11 cellular contexts compared by ENCODE assay signal in genomic region chr6:10696655-10697054, GRCh38. TPM values are rescaled to one million over a fixed set of nuclear protein-coding genes. Genes with fewer than 3 reads are reported as not detected.
A peak's percentile ranks its signal among the peaks of the same experiment; 100 is the strongest.
DNase-seq lines count a peak whose midpoint lies in the region; ATAC-seq and TF ChIP-seq lines count a peak whose summit lies in the region.
"Had no signal": no experiment of that assay in that cellular context is flagged by ENCODE, and none has a peak within 500 bp of the region (broad histone marks: within the 10 kb centered on the region; RNA-seq: fewer than 3 reads in every experiment).

No MANE protein-coding gene starts in this region.

- peak overlapping the region; percentile 98 for H3K4me3 Mint-ChIP-seq in CD8-positive, alpha-beta T cell
- H3K4me3 Mint-ChIP-seq in activated T-helper 17 cell treated with anti-CD3 and anti-CD28 coated beads, Interleukin-2, amount 50 U/mL, for 72 hours, result peak overlapping the region; percentile 90
- H3K4me3 Mint-ChIP-seq in nephron progenitor cell, result peak overlapping the region; percentile 91

- CTCF ChIA-PET in CD8-positive, alpha-beta T cell (lab: Charles Lee), result interaction anchor here (3.3 kb wide), 1 partner anchor 25 kb away, joined by 12 read pairs; no protein-coding TSS in a partner anchor

- peaks cover 53% of the 10 kb centered on the region for H3K4me1 Mint-ChIP-seq in CD8-positive, alpha-beta T cell (ENCODE audit: low read depth)
- H3K4me1 Mint-ChIP-seq in activated T-helper 17 cell treated with anti-CD3 and anti-CD28 coated beads, Interleukin-2, amount 50 U/mL, for 72 hours, result no peaks in the 10 kb centered on the region
- peaks cover 48% of the 10 kb centered on the region for H3K4me1 Mint-ChIP-seq in nephron progenitor cell

- ATAC-seq in CD8-positive, alpha-beta T cell, result no peak
- no peak for ATAC-seq in activated T-helper 17 cell treated with anti-CD3 and anti-CD28 coated beads, Interleukin-2, amount 50 U/mL, for 72 hours (replicated peaks)

- no peaks in the 10 kb centered on the region for H3K36me3 ChIP-seq in CD8-positive, alpha-beta T cell (ENCODE audit: insufficient read depth, low read length)

- no peaks in the 10 kb centered on the region for H3K9me3 Mint-ChIP-seq in CD8-positive, alpha-beta T cell
- H3K9me3 Mint-ChIP-seq in activated T-helper 17 cell treated with anti-CD3 and anti-CD28 coated beads, Interleukin-2, amount 50 U/mL, for 72 hours, result no peaks in the 10 kb centered on the region
- no peaks in the 10 kb centered on the region for H3K9me3 Mint-ChIP-seq in nephron progenitor cell

- H3K4me1 ChIP-seq in CD8-positive, alpha-beta T cell (ENCODE audit: insufficient read depth, low read length), result peaks cover 23% of the 10 kb centered on the region

- intact Hi-C loops in CD8-positive, alpha-beta T cell (cut with DNase I, micrococcal nuclease), result loop anchor here in 1 of 2 experiments (10.0 kb wide), 1 partner anchor 538 kb away; the partner anchor contains the start of gene NEDD9

- no peaks in the 10 kb centered on the region for H3K27me3 ChIP-seq in CD8-positive, alpha-beta T cell (ENCODE audit: insufficient read depth, low read length)
- H3K27me3 ChIP-seq: testis had no signal

- POLR2A ChIA-PET in CD8-positive, alpha-beta T cell (lab: Charles Lee), result interaction anchor here (3.5 kb wide), 1 partner anchor 23 kb away, joined by 33 read pairs; no protein-coding TSS in a partner anchor

- H3K27ac Mint-ChIP-seq in CD8-positive, alpha-beta T cell, result no peak overlapping the region
- H3K27ac Mint-ChIP-seq in activated T-helper 17 cell treated with anti-CD3 and anti-CD28 coated beads, Interleukin-2, amount 50 U/mL, for 72 hours, result no peak overlapping the region
- H3K27ac Mint-ChIP-seq in nephron progenitor cell, result peak overlapping the region; percentile 79

- H3K4me3 ChIP-seq in CD8-positive, alpha-beta T cell (ENCODE audit: low read depth, low read length), result no peak overlapping the region
- H3K4me3 ChIP-seq in HFF-Myc (replicated peaks; ENCODE audit: low read depth, low read length), result peak overlapping the region; percentile 79
- H3K4me3 ChIP-seq: testis had no signal

- H3K27me3 Mint-ChIP-seq in CD8-positive, alpha-beta T cell (ENCODE audit: low read depth), result no peaks in the 10 kb centered on the region
- H3K27me3 Mint-ChIP-seq in activated T-helper 17 cell treated with anti-CD3 and anti-CD28 coated beads, Interleukin-2, amount 50 U/mL, for 72 hours, result no peaks in the 10 kb centered on the region
- H3K27me3 Mint-ChIP-seq in nephron progenitor cell (ENCODE audit: low read depth, poor library complexity), result no peaks in the 10 kb centered on the region

- H3K9me3 ChIP-seq in CD8-positive, alpha-beta T cell (ENCODE audit: low read length), result no peaks in the 10 kb centered on the region
- H3K9me3 ChIP-seq: testis had no signal

- DNase-seq in CD8-positive, alpha-beta T cell, result no peak
- DNase-seq in HFF-Myc (ENCODE audit: extremely low read depth, low read depth), result no peak
- no peak for DNase-seq in nephron progenitor cell
- no peak for DNase-seq in LoVo (ENCODE audit: low spot score)
- DNase-seq in iPS-NIHi11 (ENCODE audit: low spot score), result no peak
- DNase-seq in NCI-H146 (lab: John Stamatoyannopoulos, UW), result no peak
- DNase-seq: effector CD4-positive, alpha-beta T cell; foreskin melanocyte; islet precursor cell; testis had no signal

- peaks cover 43% of the 10 kb centered on the region for H3K36me3 Mint-ChIP-seq in CD8-positive, alpha-beta T cell
- H3K36me3 Mint-ChIP-seq in activated T-helper 17 cell treated with anti-CD3 and anti-CD28 coated beads, Interleukin-2, amount 50 U/mL, for 72 hours (ENCODE audit: low read depth), result peaks cover 76% of the 10 kb centered on the region
- H3K36me3 Mint-ChIP-seq in nephron progenitor cell (ENCODE audit: low read depth), result peaks cover 48% of the 10 kb centered on the region

- TF ChIP-seq CTCF in CD8-positive, alpha-beta T cell (IDR thresholded peaks at IDR 0.05), result no peak
- TF ChIP-seq CTCF in HFF-Myc (IDR thresholded peaks at IDR 0.05; ENCODE audit: low read depth, low read length, missing control alignments) (no peak), nephron progenitor cell (IDR thresholded peaks at IDR 0.05) (no peak)

- no peak overlapping the region for H3K27ac ChIP-seq in CD8-positive, alpha-beta T cell (ENCODE audit: low read depth, low read length)
- H3K27ac ChIP-seq: testis had no signal

RNA-seq across cellular contexts. Expression of gene PAK1IP1, which starts 1.9 kb away (rescaled TPM):
- 1 to 10 TPM; 6.5 to 6.8 TPM for total RNA-seq in CD8-positive, alpha-beta T cell
- total RNA-seq in activated T-helper 17 cell treated with anti-CD3 and anti-CD28 coated beads, Interleukin-2, amount 50 U/mL, for 72 hours, result 10 to 100 TPM; 13.7 to 27.4 TPM

RNA-seq across cellular contexts. Expression of gene C6orf52, which starts 2.2 kb away (rescaled TPM):
- not detected for total RNA-seq in CD8-positive, alpha-beta T cell
- not detected for total RNA-seq in activated T-helper 17 cell treated with anti-CD3 and anti-CD28 coated beads, Interleukin-2, amount 50 U/mL, for 72 hours

RNA-seq across cellular contexts. Expression of gene TMEM14C, which starts 26.2 kb away (rescaled TPM):
- 1 to 10 TPM; 7.5 to 8.5 TPM for total RNA-seq in CD8-positive, alpha-beta T cell
- 10 to 100 TPM; 52.6 to 64.1 TPM for total RNA-seq in activated T-helper 17 cell treated with anti-CD3 and anti-CD28 coated beads, Interleukin-2, amount 50 U/mL, for 72 hours

RNA-seq across cellular contexts. Expression of gene TMEM14B, which starts 51.0 kb away (rescaled TPM):
- 10 to 100 TPM; 36.5 to 41.2 TPM for total RNA-seq in CD8-positive, alpha-beta T cell
- total RNA-seq in activated T-helper 17 cell treated with anti-CD3 and anti-CD28 coated beads, Interleukin-2, amount 50 U/mL, for 72 hours, result 100 to 1,000 TPM in 1 of 2 donors, 10 to 100 TPM in 1; 90.4 to 109 TPM

Comparison
In these comparisons a context has a peak if more than half of its experiments do, and no peak if none do; other contexts are left out.
1. RNA of gene TMEM14C, which starts 26.2 kb away (total RNA-seq): 52.6 to 64.1 TPM in activated T-helper 17 cell treated with anti-CD3 and anti-CD28 coated beads, Interleukin-2, amount 50 U/mL, for 72 hours; 7.5 to 8.5 TPM in CD8-positive, alpha-beta T cell; every median in the first group is over 4 times any median in the second.
2. Peak in every context shown above with its lines, with median percentiles within 50 percentile points of each other: H3K4me3 Mint-ChIP-seq.